9 cellular contexts compared by ENCODE assay signal in the genomic region with DNA sequence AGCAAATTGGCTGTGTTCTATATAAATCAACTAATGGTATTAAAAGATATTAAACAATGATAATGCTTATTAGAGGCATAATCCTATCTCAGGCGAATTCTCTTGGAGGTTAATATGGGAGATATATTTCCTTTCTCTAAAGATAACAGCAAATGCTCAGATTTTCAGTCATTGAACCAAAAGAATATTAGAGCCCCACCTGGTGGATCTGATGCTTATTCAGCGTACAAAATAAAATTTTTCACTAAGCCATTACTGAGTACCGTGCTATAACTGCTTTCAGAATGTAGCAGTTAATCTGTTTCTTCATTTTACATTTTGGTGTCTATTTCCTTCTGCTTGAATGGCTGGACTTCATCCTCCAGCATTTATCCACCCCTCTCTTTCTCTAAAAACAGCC.
DNase-seq lines count a peak whose midpoint lies in the region; ATAC-seq and TF ChIP-seq lines count a peak whose summit lies in the region.
"Had no signal": no experiment of that assay in that cellular context is flagged by ENCODE, and none has a peak within 500 bp of the region (broad histone marks: within the 10 kb centered on the region; RNA-seq: fewer than 3 reads in every experiment).

No MANE protein-coding gene starts in this region.

- H3K4me3 ChIP-seq in fibroblast of lung (replicated peaks in 1 of 4; ENCODE audit: control extremely low read depth in 1 of 4, insufficient read depth in 1 of 4, low read depth in 3 of 4, low read length in 4 of 4) (no peak overlapping the region), testis (no peak overlapping the region)
- no peak overlapping the region for H3K4me3 ChIP-seq in naive thymus-derived CD4-positive, alpha-beta T cell (ENCODE audit: low read length)
- H3K4me3 ChIP-seq: BLaER1 treated with 17β-estradiol and CSF1 and Interleukin-3, amounts not matched to agents 10 nM and 100 nM had no signal

- H3K27ac ChIP-seq in fibroblast of lung (ENCODE audit: insufficient read depth, low read length) (no peak overlapping the region), testis (no peak overlapping the region)
- no peak overlapping the region for H3K27ac ChIP-seq in naive thymus-derived CD4-positive, alpha-beta T cell (ENCODE audit: low read depth, low read length)
- H3K27ac ChIP-seq: BLaER1 treated with 17β-estradiol and CSF1 and Interleukin-3, amounts not matched to agents 10 nM and 100 nM had no signal

- H3K4me3 Mint-ChIP-seq in naive thymus-derived CD4-positive, alpha-beta T cell: no peak overlapping the region

- intact Hi-C loops in testis (cut with DNase I; ENCODE audit: low total_unique reads): no loop called here
- intact Hi-C loops in naive thymus-derived CD4-positive, alpha-beta T cell (cut with micrococcal nuclease): loop anchor here in 1 of 2 donors (5.0 kb wide), 1 partner anchor 698 kb away; no protein-coding TSS in a partner anchor

- TF ChIP-seq CTCF in fibroblast of lung (conservative IDR thresholded peaks at IDR 0.05 in 1 of 2, IDR thresholded peaks at IDR 0.05 in 1 of 2; ENCODE audit: low read depth in 1 of 2, low read length in 2 of 2) (peak; percentile 35 to 55), testis (IDR thresholded peaks at IDR 0.05) (peak in 2 of 3 experiments; percentile 10 to 32)

- no peaks in the 10 kb centered on the region for H3K36me3 Mint-ChIP-seq in naive thymus-derived CD4-positive, alpha-beta T cell

- H3K27ac Mint-ChIP-seq in naive thymus-derived CD4-positive, alpha-beta T cell: no peak overlapping the region

- H3K4me1 Mint-ChIP-seq in naive thymus-derived CD4-positive, alpha-beta T cell: no peaks in the 10 kb centered on the region

- no peaks in the 10 kb centered on the region for H4K20me1 ChIP-seq in fibroblast of lung (ENCODE audit: control insufficient read depth, extremely low read depth, insufficient read depth, low read length)
- H4K20me1 ChIP-seq: BLaER1 treated with 17β-estradiol and CSF1 and Interleukin-3, amounts not matched to agents 10 nM and 100 nM had no signal

- H2AFZ ChIP-seq in fibroblast of lung (ENCODE audit: low read length): no peak overlapping the region

- POLR2A ChIA-PET in naive thymus-derived CD4-positive, alpha-beta T cell (lab: Charles Lee): no interaction called here

- no peak overlapping the region for H3K4me2 ChIP-seq in fibroblast of lung (ENCODE audit: extremely low read depth, insufficient read depth, low read length)
- H3K4me2 ChIP-seq: BLaER1 treated with 17β-estradiol and CSF1 and Interleukin-3, amounts not matched to agents 10 nM and 100 nM had no signal

- H3K36me3 ChIP-seq in fibroblast of lung (ENCODE audit: control insufficient read depth, insufficient read depth, low read length): no peaks in the 10 kb centered on the region
- no peaks in the 10 kb centered on the region for H3K36me3 ChIP-seq in testis (ENCODE audit: low read depth, missing control alignments)
- H3K36me3 ChIP-seq in naive thymus-derived CD4-positive, alpha-beta T cell (ENCODE audit: control insufficient read depth in 2 of 3, insufficient read depth in 3 of 3, low read length in 3 of 3): no peaks in the 10 kb centered on the region
- H3K36me3 ChIP-seq: BLaER1 treated with 17β-estradiol and CSF1 and Interleukin-3, amounts not matched to agents 10 nM and 100 nM had no signal

- no peak for TF ChIP-seq POLR2A in testis (IDR thresholded peaks at IDR 0.05)

- CTCF ChIA-PET in naive thymus-derived CD4-positive, alpha-beta T cell (lab: Charles Lee): no interaction called here

- H3K4me1 ChIP-seq in fibroblast of lung (ENCODE audit: control insufficient read depth, extremely low read depth, insufficient read depth, low read length) (no peaks in the 10 kb centered on the region), testis (no peaks in the 10 kb centered on the region)
- H3K4me1 ChIP-seq in naive thymus-derived CD4-positive, alpha-beta T cell (ENCODE audit: control insufficient read depth in 2 of 2, insufficient read depth in 2 of 2, low read length in 2 of 2): no peaks in the 10 kb centered on the region
- H3K4me1 ChIP-seq: BLaER1 treated with 17β-estradiol and CSF1 and Interleukin-3, amounts not matched to agents 10 nM and 100 nM had no signal

- peaks cover 0 to 13% (median 2%) of the 10 kb centered on the region in 11 donors for H3K9me3 Mint-ChIP-seq in naive thymus-derived CD4-positive, alpha-beta T cell

- 20 to 37% methylated on average over 3 of the region's 3 CpGs for WGBS in testis, 2 donors

- DNase-seq in NCI-H345 (lab: John Stamatoyannopoulos, UW) (peak; percentile 22), NCI-H345 treated with DMSO at 0.1 percent for 48 hours (lab: John Stamatoyannopoulos, UW; ENCODE audit: unreplicated experiment) (no peak), NCI-H69 (lab: John Stamatoyannopoulos, UW) (peak; percentile 12), fibroblast of lung (ENCODE audit: low read depth in 2 of 2) (peak; percentile 5 to 40), testis (no peak), mucosa of gallbladder (ENCODE audit: low spot score) (no peak)
- no peak for DNase-seq in naive thymus-derived CD4-positive, alpha-beta T cell
- DNase-seq in activated CD8-positive, alpha-beta memory T cell treated with anti-CD3 and anti-CD28 coated beads, Interleukin-2, amount 50 U/mL, for 4 hours: no peak

- H3K9me3 ChIP-seq in fibroblast of lung (ENCODE audit: control insufficient read depth, insufficient read depth, low read depth, low read length): no peaks in the 10 kb centered on the region
- H3K9me3 ChIP-seq in testis: no peaks in the 10 kb centered on the region
- H3K9me3 ChIP-seq in naive thymus-derived CD4-positive, alpha-beta T cell (ENCODE audit: control insufficient read depth in 2 of 3, low read length in 3 of 3): no peaks in the 10 kb centered on the region

- peaks cover 0 to 37% (median 28%) of the 10 kb centered on the region in 5 donors for H3K27me3 Mint-ChIP-seq in naive thymus-derived CD4-positive, alpha-beta T cell

- H3K79me2 ChIP-seq in fibroblast of lung (ENCODE audit: control insufficient read depth, insufficient read depth, low read length): no peaks in the 10 kb centered on the region

- H3K27me3 ChIP-seq in fibroblast of lung (ENCODE audit: control insufficient read depth, insufficient read depth, low read length) (no peaks in the 10 kb centered on the region), testis (no peaks in the 10 kb centered on the region)
- H3K27me3 ChIP-seq in naive thymus-derived CD4-positive, alpha-beta T cell (ENCODE audit: control insufficient read depth in 2 of 2, insufficient read depth in 2 of 2, low read length in 2 of 2): no peaks in the 10 kb centered on the region
- H3K27me3 ChIP-seq: BLaER1 treated with 17β-estradiol and CSF1 and Interleukin-3, amounts not matched to agents 10 nM and 100 nM had no signal

- no peak overlapping the region for H3K9ac ChIP-seq in fibroblast of lung (ENCODE audit: insufficient read depth, low read length)
- H3K9ac ChIP-seq: BLaER1 treated with 17β-estradiol and CSF1 and Interleukin-3, amounts not matched to agents 10 nM and 100 nM had no signal

- no peak for ATAC-seq in naive thymus-derived CD4-positive, alpha-beta T cell

Comparison
In these comparisons a context has a peak if more than half of its experiments do, and no peak if none do; other contexts are left out.
1. DNase-seq: peak in NCI-H345 (single experiment), NCI-H69 (single experiment) and fibroblast of lung (2 of 2); none in NCI-H345 treated with DMSO at 0.1 percent for 48 hours (single experiment), testis (single experiment), naive thymus-derived CD4-positive, alpha-beta T cell (0 of 9), mucosa of gallbladder (single experiment) and activated CD8-positive, alpha-beta memory T cell treated with anti-CD3 and anti-CD28 coated beads, Interleukin-2, amount 50 U/mL, for 4 hours (single experiment).